Comparison of ENCODE assay signal across 8 cellular contexts in the genomic region with DNA sequence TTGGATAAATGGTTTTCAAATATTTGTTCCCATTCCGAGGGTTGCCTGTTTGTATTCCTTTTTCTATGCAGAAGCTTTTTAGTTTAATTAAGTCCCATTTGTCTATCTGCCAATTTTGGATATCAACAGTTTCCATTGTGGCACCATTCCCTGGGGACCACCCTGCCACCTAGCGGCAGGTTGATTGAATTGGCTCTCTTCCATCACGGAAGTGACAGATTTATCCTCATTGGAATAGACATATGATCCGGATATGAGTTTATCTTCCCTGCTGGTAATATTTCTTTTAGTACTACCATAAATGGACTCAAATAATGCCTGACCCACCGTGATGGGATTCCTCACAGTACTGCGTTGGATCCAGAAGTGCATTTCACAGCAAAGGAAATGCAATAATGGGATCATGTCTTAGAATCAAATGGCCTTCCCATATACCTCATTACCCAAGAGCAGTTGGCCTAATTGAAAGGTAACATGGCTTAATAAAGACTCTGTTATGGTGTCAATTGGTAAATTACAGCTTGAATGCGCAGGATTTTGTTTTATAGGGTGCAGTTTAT.
A peak's percentile ranks its signal among the peaks of the same experiment; 100 is the strongest.
DNase-seq lines count a peak whose midpoint lies in the region; ATAC-seq and TF ChIP-seq lines count a peak whose summit lies in the region.

No MANE protein-coding gene starts in this region.

- H3K27me3 ChIP-seq in colonic mucosa, result no peaks in the 10 kb centered on the region
- H3K27me3 ChIP-seq in neutrophil, result peaks cover 5% of the 10 kb centered on the region
- H3K27me3 ChIP-seq in ovary, result no peaks in the 10 kb centered on the region

- WGBS in ovary, 3 donors, result 21 to 22% (median 22%) methylated on average over 7 of the region's 7 CpGs

- TF ChIP-seq CTCF in colonic mucosa (IDR thresholded peaks at IDR 0.05), result peak; percentile 62
- peak; percentile 55 for TF ChIP-seq CTCF in neutrophil (IDR thresholded peaks at IDR 0.05)
- TF ChIP-seq CTCF in ovary (IDR thresholded peaks at IDR 0.05), result no peak

- H3K4me1 ChIP-seq in colonic mucosa, result no peaks in the 10 kb centered on the region
- H3K4me1 ChIP-seq in neutrophil (ENCODE audit: control insufficient read depth in 1 of 2, insufficient read depth in 1 of 2, low read depth in 1 of 2, low read length in 1 of 2), result no peaks in the 10 kb centered on the region
- no peaks in the 10 kb centered on the region for H3K4me1 ChIP-seq in ovary (ENCODE audit: insufficient read depth)

- no peak overlapping the region for H3K27ac ChIP-seq in colonic mucosa
- no peak overlapping the region for H3K27ac ChIP-seq in neutrophil
- no peak overlapping the region for H3K27ac ChIP-seq in ovary

- no peak for TF ChIP-seq EP300 in ovary (IDR thresholded peaks at IDR 0.05)

- no peak for TF ChIP-seq POLR2A in ovary (IDR thresholded peaks at IDR 0.05)

- H3K9me3 ChIP-seq in colonic mucosa, result no peaks in the 10 kb centered on the region
- H3K9me3 ChIP-seq in neutrophil, result no peaks in the 10 kb centered on the region
- H3K9me3 ChIP-seq in ovary, result no peaks in the 10 kb centered on the region

- H3K36me3 ChIP-seq in colonic mucosa, result no peaks in the 10 kb centered on the region
- H3K36me3 ChIP-seq in neutrophil, result no peaks in the 10 kb centered on the region
- no peaks in the 10 kb centered on the region for H3K36me3 ChIP-seq in ovary

- no peak for ATAC-seq in HG03196 (IDR thresholded peaks at IDR 0.05; ENCODE audit: unreplicated experiment)
- ATAC-seq in GM19452 (IDR thresholded peaks at IDR 0.05; ENCODE audit: unreplicated experiment), result no peak

- no peak overlapping the region for H3K9ac ChIP-seq in colonic mucosa (ENCODE audit: low read depth in 2 of 2, low read length in 2 of 2)

- intact Hi-C loops in colonic mucosa (cut with DNase I), result loop anchor here (5.0 kb wide), 1 partner anchor 267 kb away; no protein-coding TSS in a partner anchor
- intact Hi-C loops in ovary (cut with DNase I), result no loop called here

- DNase-seq in DMS53 (lab: John Stamatoyannopoulos, UW), result peak; percentile 85
- peak; percentile 0 for DNase-seq in HCEC 1CT
- peak; percentile 93 for DNase-seq in NCI-H69 (lab: John Stamatoyannopoulos, UW)
- DNase-seq in colonic mucosa, result peak; percentile 52
- no peak for DNase-seq in ovary

- no peak overlapping the region for H3K4me3 ChIP-seq in colonic mucosa
- H3K4me3 ChIP-seq in neutrophil (ENCODE audit: low read depth in 1 of 2, low read length in 1 of 2), result no peak overlapping the region
- no peak overlapping the region for H3K4me3 ChIP-seq in ovary

Comparison
In these comparisons a context has a peak if more than half of its experiments do, and no peak if none do; other contexts are left out.
1. DNase-seq: peak in DMS53 (single experiment), HCEC 1CT (single experiment), NCI-H69 (single experiment) and colonic mucosa (single experiment); none in ovary (0 of 5).
2. CTCF ChIP-seq: peak in colonic mucosa (single experiment) and neutrophil (single experiment); none in ovary (0 of 3).